7 cellular contexts compared by ENCODE assay signal in the genomic region with DNA sequence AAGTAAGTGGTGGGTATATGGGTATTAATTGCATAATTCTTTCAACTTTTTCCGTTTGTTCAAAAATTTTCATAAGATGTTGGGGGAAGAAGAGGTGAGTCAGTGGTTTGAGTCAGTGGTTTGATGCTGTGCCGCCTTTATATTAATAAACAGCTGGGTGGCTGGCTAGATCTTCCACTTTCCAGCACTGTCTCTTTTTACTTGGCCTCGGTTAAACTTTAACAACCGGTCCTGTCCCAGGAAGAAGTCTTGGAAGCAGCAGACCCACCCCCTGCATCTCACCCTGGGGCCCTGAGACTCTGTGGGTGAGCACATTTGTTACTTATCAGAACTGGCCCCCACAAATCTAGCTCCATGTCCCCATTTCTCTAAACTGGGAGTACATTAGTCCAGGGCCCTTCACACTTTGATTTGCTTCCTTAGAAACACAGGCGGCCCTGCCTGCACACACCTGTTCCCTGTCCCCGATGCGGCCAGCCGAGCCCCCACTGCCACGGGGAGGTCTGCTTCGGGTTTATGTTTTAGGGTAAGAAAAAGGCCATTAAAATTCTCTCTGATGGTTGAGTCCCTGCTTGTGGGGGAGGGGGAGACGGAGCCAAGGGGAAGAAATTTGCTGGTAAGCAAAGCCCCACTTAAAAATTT.
A peak's percentile ranks its signal among the peaks of the same experiment; 100 is the strongest.
DNase-seq lines count a peak whose midpoint lies in the region; ATAC-seq, FAIRE-seq and TF ChIP-seq lines count a peak whose summit lies in the region.

No MANE protein-coding gene starts in this region.

- H3K4me3 Mint-ChIP-seq in activated naive CD8-positive, alpha-beta T cell treated with anti-CD3 and anti-CD28 coated beads for 36 hours, result peak overlapping the region; percentile 83

- DNase-seq in GM12865 (ENCODE audit: low read depth) (peak; percentile 24), kidney (no peak), AG20443 (ENCODE audit: low spot score) (no peak)
- no peak for DNase-seq in activated naive CD8-positive, alpha-beta T cell treated with anti-CD3 and anti-CD28 coated beads for 36 hours

- H3K4me1 ChIP-seq in KMS-11 (ENCODE audit: low read depth, poor library complexity, severe bottlenecking) (peaks cover 7% of the 10 kb centered on the region), kidney (ENCODE audit: control insufficient read depth in 1 of 2, insufficient read depth in 1 of 2, low read depth in 1 of 2, low read length in 2 of 2) (no peaks in the 10 kb centered on the region), stomach smooth muscle (ENCODE audit: control insufficient read depth, insufficient read depth, low read length) (peaks cover 6% of the 10 kb centered on the region)

- H3K27me3 Mint-ChIP-seq in activated naive CD8-positive, alpha-beta T cell treated with anti-CD3 and anti-CD28 coated beads for 36 hours, result no peaks in the 10 kb centered on the region

- H3K36me3 ChIP-seq in KMS-11 (ENCODE audit: insufficient read depth), result no peaks in the 10 kb centered on the region
- peaks cover 0 to 6% of the 10 kb centered on the region in 2 donors for H3K36me3 ChIP-seq in kidney (ENCODE audit: control insufficient read depth in 1 of 2, insufficient read depth in 2 of 2, low read length in 2 of 2)
- no peaks in the 10 kb centered on the region for H3K36me3 ChIP-seq in stomach smooth muscle (ENCODE audit: control insufficient read depth in 2 of 2, insufficient read depth in 2 of 2, low read length in 2 of 2)

- no peaks in the 10 kb centered on the region for H4K20me1 ChIP-seq in KMS-11 (ENCODE audit: insufficient read depth)

- peak overlapping the region; percentile 76 for H3K27ac Mint-ChIP-seq in activated naive CD8-positive, alpha-beta T cell treated with anti-CD3 and anti-CD28 coated beads for 36 hours

- peak overlapping the region; percentile 67 for H3K4me2 ChIP-seq in KMS-11

- no peaks in the 10 kb centered on the region for H3K27me3 ChIP-seq in KMS-11 (ENCODE audit: insufficient read depth, low read depth)
- no peaks in the 10 kb centered on the region for H3K27me3 ChIP-seq in stomach smooth muscle (ENCODE audit: control insufficient read depth in 1 of 2, insufficient read depth in 2 of 2, low read length in 2 of 2)

- H3K79me2 ChIP-seq in KMS-11 (ENCODE audit: insufficient read depth, low read depth), result peaks cover 7% of the 10 kb centered on the region; the same call in 1 of the 2 replicates

- peaks cover 17% of the 10 kb centered on the region for H3K9me3 Mint-ChIP-seq in activated naive CD8-positive, alpha-beta T cell treated with anti-CD3 and anti-CD28 coated beads for 36 hours

- no peak for TF ChIP-seq CTCF in GM12865 (IDR thresholded peaks at IDR 0.05; ENCODE audit: insufficient read depth, low read depth, low read length, missing control alignments)
- TF ChIP-seq CTCF in KMS-11 (conservative IDR thresholded peaks at IDR 0.05; ENCODE audit: low read depth, low read length), result no peak
- TF ChIP-seq CTCF in kidney (IDR thresholded peaks at IDR 0.05; ENCODE audit: borderline replicate concordance, extremely low read depth, insufficient read depth), result no peak

- H3K4me3 ChIP-seq in GM12865 (ENCODE audit: low read depth, low read length), result peak overlapping the region; percentile 56
- H3K4me3 ChIP-seq in KMS-11 (IDR thresholded peaks at IDR 0.05; ENCODE audit: insufficient read depth, low read depth, low read length), result no peak overlapping the region
- H3K4me3 ChIP-seq in kidney (ENCODE audit: low read length in 2 of 2), result peak overlapping the region; percentile 58 to 62
- H3K4me3 ChIP-seq in stomach smooth muscle (ENCODE audit: low read length in 2 of 2), result peak overlapping the region; percentile 32 to 64

- H2AFZ ChIP-seq in KMS-11 (ENCODE audit: low read depth), result peak overlapping the region; percentile 63

- H3K9ac ChIP-seq in KMS-11 (peak overlapping the region; percentile 97), kidney (ENCODE audit: low read length in 2 of 2) (peak overlapping the region; percentile 4 to 62), stomach smooth muscle (ENCODE audit: low read length in 2 of 2) (peak overlapping the region in 1 of 2 donors; percentile 60)

- H3K27ac ChIP-seq in KMS-11 (peak overlapping the region; percentile 95), kidney (ENCODE audit: low read depth in 2 of 2, low read length in 2 of 2) (peak overlapping the region; percentile 2 to 25), stomach smooth muscle (ENCODE audit: low read length) (no peak overlapping the region)

- peaks cover 10% of the 10 kb centered on the region for H3K4me1 Mint-ChIP-seq in activated naive CD8-positive, alpha-beta T cell treated with anti-CD3 and anti-CD28 coated beads for 36 hours

- FAIRE-seq in kidney (lab: Jason Lieb, UNC), result no peak

- ATAC-seq in HG03571 (IDR thresholded peaks at IDR 0.05; ENCODE audit: unreplicated experiment), result no peak

- peaks cover 20% of the 10 kb centered on the region for H3K36me3 Mint-ChIP-seq in activated naive CD8-positive, alpha-beta T cell treated with anti-CD3 and anti-CD28 coated beads for 36 hours

- intact Hi-C loops in kidney (cut with DNase I), result no loop called here

- H3K9me3 ChIP-seq in kidney (ENCODE audit: control insufficient read depth in 1 of 2, low read length in 2 of 2) (peaks cover 6 to 11% of the 10 kb centered on the region in 2 donors), stomach smooth muscle (ENCODE audit: control insufficient read depth in 2 of 2, low read length in 2 of 2) (peaks cover 11 to 14% of the 10 kb centered on the region in 2 donors)
